33 cellular contexts compared by ENCODE assay signal in the genomic region with DNA sequence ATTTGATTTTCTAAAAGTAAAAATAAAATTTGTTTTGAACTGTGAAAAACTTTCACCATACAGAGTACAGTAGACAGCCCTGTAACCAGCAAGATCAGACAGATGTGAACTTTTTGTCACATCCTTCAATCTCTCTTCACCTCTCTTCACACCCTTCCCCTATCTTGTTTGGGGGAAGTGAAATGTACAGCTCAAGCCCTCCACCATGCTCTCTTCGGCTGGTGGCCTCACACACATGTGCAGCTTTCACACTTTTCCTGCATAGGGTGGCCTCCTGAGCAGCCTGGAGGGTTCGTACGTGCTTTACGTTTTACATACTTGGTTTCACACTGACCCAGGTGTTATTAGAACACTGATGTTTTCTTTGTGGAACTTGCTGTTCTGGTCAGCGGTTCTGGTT.
"Had no signal": no experiment of that assay in that cellular context is flagged by ENCODE, and none has a peak within 500 bp of the region (broad histone marks: within the 10 kb centered on the region; RNA-seq: fewer than 3 reads in every experiment).

No MANE protein-coding gene starts in this region.

- DNase-seq: activated B cell treated with CpG ODN at 0.5 μM for 24 hours; activated CD4-positive, alpha-beta memory T cell treated with anti-CD3 and anti-CD28 coated beads for 36 hours; activated CD4-positive, alpha-beta T cell treated with anti-CD3 and anti-CD28 coated beads for 4 hours; activated CD4-positive, alpha-beta T cell treated with anti-CD3 and anti-CD28 coated beads, Interleukin-2, amount 50 U/mL, for 1 hour; activated CD4-positive, CD25-positive, alpha-beta regulatory T cell treated with anti-CD3 and anti-CD28 coated beads, Interleukin-2, amount 50 U/mL, for 72 hours; activated CD8-positive, alpha-beta memory T cell treated with anti-CD3 and anti-CD28 coated beads, Interleukin-2, amount 50 U/mL, for 4 hours; activated effector memory CD4-positive, alpha-beta T cell treated with anti-CD3 and anti-CD28 coated beads, Interleukin-2, amount 50 U/mL, for 16 hours; activated naive CD4-positive, alpha-beta T cell; activated naive CD4-positive, alpha-beta T cell treated with anti-CD3 and anti-CD28 coated beads, Interleukin-2, amount 50 U/mL, for 16 hours; activated naive CD8-positive, alpha-beta T cell treated with anti-CD3 and anti-CD28 coated beads for 36 hours; activated T-cell treated with anti-CD3 and anti-CD28 coated beads for 4 hours; activated T-cell treated with anti-CD3 and anti-CD28 coated beads, Interleukin-2, amount 50 U/mL, for 72 hours; amniotic stem cell; aorta; brain microvascular endothelial cell; MM.1S; MV-4-11; NCI-H1092; NCI-H1436 treated with DMSO at 0.1 percent for 48 hours; NCI-H1694 treated with DMSO at 0.1 percent for 48 hours; NCI-H2029; NCI-H345; NCI-H524 treated with DMSO at 0.1 percent for 48 hours; Peyer's patch; RPMI8226; SHP77 treated with DMSO at 0.1 percent for 48 hours; SK-N-SH had no signal

- H3K27ac Mint-ChIP-seq: activated B cell treated with CpG ODN at 0.5 μM for 24 hours; activated CD4-positive, alpha-beta memory T cell treated with anti-CD3 and anti-CD28 coated beads for 36 hours; activated naive CD8-positive, alpha-beta T cell treated with anti-CD3 and anti-CD28 coated beads for 36 hours; activated T-cell treated with anti-CD3 and anti-CD28 coated beads, Interleukin-2, amount 50 U/mL, for 72 hours; activated T-helper 17 cell treated with anti-CD3 and anti-CD28 coated beads, Interleukin-2, amount 50 U/mL, for 72 hours; T-helper 1 cell treated with Interleukin-12 subunit alpha and Interleukin-12 subunit beta and Interleukin-4 antibody, amounts not matched to agents 30 μg/mL and 1 μg/mL, for 36 hours; T-helper 2 cell treated with Interferon-gamma antibody and Interleukin-4, amounts not matched to agents 5 μg/mL and 100 μg/mL, for 36 hours had no signal

- H3K36me3 Mint-ChIP-seq: activated CD4-positive, alpha-beta memory T cell treated with anti-CD3 and anti-CD28 coated beads for 36 hours; activated naive CD8-positive, alpha-beta T cell treated with anti-CD3 and anti-CD28 coated beads for 36 hours had no signal

- H3K9me3 ChIP-seq: Peyer's patch, SJSA1, SK-N-SH had no signal

- H3K27me3 Mint-ChIP-seq: activated B cell treated with CpG ODN at 0.5 μM for 24 hours; activated CD4-positive, alpha-beta memory T cell treated with anti-CD3 and anti-CD28 coated beads for 36 hours; activated naive CD8-positive, alpha-beta T cell treated with anti-CD3 and anti-CD28 coated beads for 36 hours; activated T-helper 17 cell treated with anti-CD3 and anti-CD28 coated beads, Interleukin-2, amount 50 U/mL, for 72 hours had no signal

- H3K4me3 ChIP-seq: cardiac muscle cell, Peyer's patch, SJSA1 had no signal

- H3K9me3 Mint-ChIP-seq: activated B cell treated with CpG ODN at 0.5 μM for 24 hours; activated CD4-positive, alpha-beta memory T cell treated with anti-CD3 and anti-CD28 coated beads for 36 hours; activated naive CD8-positive, alpha-beta T cell treated with anti-CD3 and anti-CD28 coated beads for 36 hours; activated T-cell treated with anti-CD3 and anti-CD28 coated beads, Interleukin-2, amount 50 U/mL, for 72 hours; activated T-helper 17 cell treated with anti-CD3 and anti-CD28 coated beads, Interleukin-2, amount 50 U/mL, for 72 hours; T-helper 1 cell treated with Interleukin-12 subunit alpha and Interleukin-12 subunit beta and Interleukin-4 antibody, amounts not matched to agents 30 μg/mL and 1 μg/mL, for 36 hours; T-helper 2 cell treated with Interferon-gamma antibody and Interleukin-4, amounts not matched to agents 5 μg/mL and 100 μg/mL, for 36 hours had no signal

- H3K4me3 Mint-ChIP-seq: activated B cell treated with CpG ODN at 0.5 μM for 24 hours; activated CD4-positive, alpha-beta memory T cell treated with anti-CD3 and anti-CD28 coated beads for 36 hours; activated naive CD8-positive, alpha-beta T cell treated with anti-CD3 and anti-CD28 coated beads for 36 hours; activated T-cell treated with anti-CD3 and anti-CD28 coated beads, Interleukin-2, amount 50 U/mL, for 72 hours; activated T-helper 17 cell treated with anti-CD3 and anti-CD28 coated beads, Interleukin-2, amount 50 U/mL, for 72 hours; T-helper 1 cell treated with Interleukin-12 subunit alpha and Interleukin-12 subunit beta and Interleukin-4 antibody, amounts not matched to agents 30 μg/mL and 1 μg/mL, for 36 hours; T-helper 2 cell treated with Interferon-gamma antibody and Interleukin-4, amounts not matched to agents 5 μg/mL and 100 μg/mL, for 36 hours had no signal

- H3K27ac ChIP-seq: brain microvascular endothelial cell, cardiac muscle cell, KMS-11, Peyer's patch, SJSA1 had no signal

- ATAC-seq: activated T-cell treated with anti-CD3 and anti-CD28 coated beads, Interleukin-2, amount 50 U/mL, for 72 hours; activated T-helper 17 cell treated with anti-CD3 and anti-CD28 coated beads, Interleukin-2, amount 50 U/mL, for 72 hours had no signal

- H3K36me3 ChIP-seq: brain microvascular endothelial cell, cardiac muscle cell, Peyer's patch, SJSA1 had no signal

- H3K4me1 Mint-ChIP-seq: activated T-helper 17 cell treated with anti-CD3 and anti-CD28 coated beads, Interleukin-2, amount 50 U/mL, for 72 hours had no signal

- H3K27me3 ChIP-seq: brain microvascular endothelial cell, cardiac muscle cell, Peyer's patch, SJSA1 had no signal
